Comparison of ENCODE assay signal across 8 cellular contexts in the genomic region with DNA sequence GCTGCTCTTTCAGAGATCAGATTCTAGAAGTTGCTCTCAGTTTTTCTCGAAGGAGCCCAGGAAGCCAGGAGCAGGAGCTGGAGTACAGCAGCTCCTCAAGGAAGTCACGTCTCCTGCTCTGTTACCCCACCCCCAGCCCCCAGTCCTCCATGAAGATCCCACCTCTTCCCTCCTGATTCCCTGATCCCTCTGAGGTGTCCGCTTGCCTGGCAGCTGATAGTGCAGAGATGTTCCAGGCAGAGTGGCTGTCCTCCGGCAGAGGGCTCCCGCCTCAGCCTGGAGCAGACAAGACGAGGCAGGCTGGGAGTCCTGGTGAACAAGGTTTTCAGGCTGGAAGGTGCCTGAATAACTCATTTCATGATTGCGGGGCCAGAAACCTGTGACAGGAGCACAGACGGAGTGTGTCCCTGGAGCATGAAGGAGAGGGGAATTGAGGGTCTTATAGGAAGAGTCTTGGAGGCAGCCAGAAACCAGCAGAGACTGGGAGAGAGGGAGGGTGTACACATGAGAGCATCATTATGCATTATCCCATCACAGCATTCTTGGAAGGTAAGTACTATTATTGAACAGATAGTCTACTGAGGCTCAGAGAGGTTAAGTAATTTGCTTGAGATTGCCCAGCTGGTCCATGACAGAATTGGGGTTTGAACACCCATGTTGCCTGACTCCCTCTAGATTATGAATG. TPM values are rescaled to one million over a fixed set of nuclear protein-coding genes. Genes with fewer than 3 reads are reported as not detected.
DNase-seq lines count a peak whose midpoint lies in the region; ATAC-seq and TF ChIP-seq lines count a peak whose summit lies in the region.

No MANE protein-coding gene starts in this region.

- H3K4me2 ChIP-seq in BLaER1 treated with 17β-estradiol and CSF1 and Interleukin-3, amounts not matched to agents 10 nM and 100 nM, result peak overlapping the region in 7 of 11 experiments; percentile 74 to 96 (median 91); a peak in 12 of 22 replicates

- DNase-seq in HFFc6 (peak; percentile 83), SJSA1 (ENCODE audit: low read depth in 1 of 2, low spot score in 2 of 2) (peak; percentile 65 to 80), dermis blood vessel endothelial cell (peak; percentile 90), left lobe of liver (ENCODE audit: low spot score) (no peak)
- peak; percentile 38 for DNase-seq in stimulated activated CD8-positive, alpha-beta memory T cell treated with anti-CD3 and anti-CD28 coated beads, Interleukin-4, amount 100 ng/mL, for 48 hours

- H3K4me1 Mint-ChIP-seq in HFFc6 (ENCODE audit: low read depth), result peaks cover 55% of the 10 kb centered on the region

- ATAC-seq in left lobe of liver (peak; percentile 84), HG03378 (IDR thresholded peaks at IDR 0.05; ENCODE audit: unreplicated experiment) (no peak), GM18505 (IDR thresholded peaks at IDR 0.05; ENCODE audit: unreplicated experiment) (no peak)

- H4K20me1 ChIP-seq in BLaER1 treated with 17β-estradiol and CSF1 and Interleukin-3, amounts not matched to agents 10 nM and 100 nM, result peaks cover 0 to 23% (median 0%) of the 10 kb centered on the region in 11 experiments; a peak in 3 of 22 replicates

- no peaks in the 10 kb centered on the region for H3K9me3 ChIP-seq in BLaER1 treated with 17β-estradiol and CSF1 and Interleukin-3, amounts not matched to agents 10 nM and 100 nM (replicated peaks in 1 of 11)
- no peaks in the 10 kb centered on the region for H3K9me3 ChIP-seq in SJSA1 (replicated peaks)

- TF ChIP-seq POLR2A in GM18505 (IDR thresholded peaks at IDR 0.05; ENCODE audit: borderline replicate concordance, extremely low read depth, insufficient read depth, insufficient read length), result no peak

- H3K4me3 Mint-ChIP-seq in HFFc6, result peak overlapping the region; percentile 88

- TF ChIP-seq CTCF in HFFc6 (IDR thresholded peaks at IDR 0.05), result peak; percentile 84

- peaks cover 3% of the 10 kb centered on the region; the same call in 1 of the 2 replicates for H3K36me3 Mint-ChIP-seq in HFFc6 (ENCODE audit: low read depth)

- H3K27me3 Mint-ChIP-seq in HFFc6 (ENCODE audit: insufficient read depth), result peaks cover 2% of the 10 kb centered on the region; the same call in 1 of the 2 replicates

- H3K27ac Mint-ChIP-seq in HFFc6, result peak overlapping the region; percentile 67

- H3K9me3 Mint-ChIP-seq in HFFc6, result no peaks in the 10 kb centered on the region

- no peak overlapping the region; a peak in 1 of 22 replicates for H3K27ac ChIP-seq in BLaER1 treated with 17β-estradiol and CSF1 and Interleukin-3, amounts not matched to agents 10 nM and 100 nM
- H3K27ac ChIP-seq in SJSA1, result peak overlapping the region; percentile 71; the same call in 1 of the 2 replicates

- peaks cover 17 to 74% (median 68%) of the 10 kb centered on the region in 11 experiments; a peak in 21 of 22 replicates for H3K27me3 ChIP-seq in BLaER1 treated with 17β-estradiol and CSF1 and Interleukin-3, amounts not matched to agents 10 nM and 100 nM
- no peaks in the 10 kb centered on the region for H3K27me3 ChIP-seq in SJSA1 (replicated peaks)

- H3K9ac ChIP-seq in BLaER1 treated with 17β-estradiol and CSF1 and Interleukin-3, amounts not matched to agents 10 nM and 100 nM, result peak overlapping the region in 3 of 11 experiments; percentile 71 to 81 (median 78); a peak in 6 of 22 replicates

- peak overlapping the region in 5 of 10 experiments; percentile 59 to 76 (median 71); a peak in 9 of 20 replicates for H3K4me3 ChIP-seq in BLaER1 treated with 17β-estradiol and CSF1 and Interleukin-3, amounts not matched to agents 10 nM and 100 nM
- peak overlapping the region; percentile 80 for H3K4me3 ChIP-seq in SJSA1

- H3K4me1 ChIP-seq in BLaER1 treated with 17β-estradiol and CSF1 and Interleukin-3, amounts not matched to agents 10 nM and 100 nM, result peaks cover 11 to 97% (median 44%) of the 10 kb centered on the region in 10 experiments; a peak in 19 of 20 replicates
- H3K4me1 ChIP-seq in SJSA1 (replicated peaks), result peaks cover 44% of the 10 kb centered on the region

- no peaks in the 10 kb centered on the region for H3K36me3 ChIP-seq in BLaER1 treated with 17β-estradiol and CSF1 and Interleukin-3, amounts not matched to agents 10 nM and 100 nM
- peaks cover 14% of the 10 kb centered on the region for H3K36me3 ChIP-seq in SJSA1

RNA-seq across cellular contexts. Expression of a gene that starts 1.2 kb away (rescaled TPM):
- total RNA-seq in HFFc6 (2021; fragmentation: NEBNext Ultra II Directional; extraction: Animal tissue kit (Norgen Biotek cat#: 25700)), result 1 to 10 TPM; 4.9 to 8.4 (median 6.4) TPM
- total RNA-seq in SJSA1 (2014; rRNA removed; shearing (Covaris generic)), result 15.9 and 21.9 TPM in 2 replicates
- total RNA-seq in dermis blood vessel endothelial cell (6.1 TPM in 2 replicates), left lobe of liver (0.50 TPM)
